1 cellular context compared by ENCODE assay signal in the genomic region with DNA sequence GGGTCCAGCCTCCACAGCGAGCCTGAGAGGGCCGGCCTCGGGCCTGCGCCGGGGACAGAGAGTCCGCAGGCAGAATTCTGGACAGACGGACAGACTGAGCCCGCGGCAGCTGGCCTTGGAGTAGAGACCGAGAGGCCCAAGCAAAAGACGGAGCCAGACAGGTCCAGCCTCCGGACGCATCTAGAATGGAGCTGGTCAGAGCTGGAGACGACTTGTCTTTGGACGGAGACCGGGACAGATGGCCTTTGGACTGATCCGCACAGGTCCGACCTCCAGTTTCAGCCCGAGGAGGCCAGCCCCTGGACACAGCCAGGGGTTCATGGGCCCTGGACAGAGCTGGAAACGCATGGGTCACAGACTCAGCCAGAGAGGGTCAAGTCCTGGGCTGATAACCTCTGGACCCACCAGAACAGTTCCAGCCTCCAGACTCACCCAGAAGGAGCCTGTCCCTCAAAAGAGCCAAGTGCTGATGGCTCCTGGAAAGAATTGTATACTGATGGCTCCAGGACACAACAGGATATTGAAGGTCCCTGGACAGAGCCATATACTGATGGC.
A peak's percentile ranks its signal among the peaks of the same experiment; 100 is the strongest.
TF ChIP-seq lines count a peak whose summit lies in the region.

No MANE protein-coding gene starts in this region.

TF ChIP-seq in HepG2, 621 proteins besides CTCF, POLR2A, EP300 and RAD21 (continued from another document and continues in another):
- TF ChIP-seq, protein P1, sequence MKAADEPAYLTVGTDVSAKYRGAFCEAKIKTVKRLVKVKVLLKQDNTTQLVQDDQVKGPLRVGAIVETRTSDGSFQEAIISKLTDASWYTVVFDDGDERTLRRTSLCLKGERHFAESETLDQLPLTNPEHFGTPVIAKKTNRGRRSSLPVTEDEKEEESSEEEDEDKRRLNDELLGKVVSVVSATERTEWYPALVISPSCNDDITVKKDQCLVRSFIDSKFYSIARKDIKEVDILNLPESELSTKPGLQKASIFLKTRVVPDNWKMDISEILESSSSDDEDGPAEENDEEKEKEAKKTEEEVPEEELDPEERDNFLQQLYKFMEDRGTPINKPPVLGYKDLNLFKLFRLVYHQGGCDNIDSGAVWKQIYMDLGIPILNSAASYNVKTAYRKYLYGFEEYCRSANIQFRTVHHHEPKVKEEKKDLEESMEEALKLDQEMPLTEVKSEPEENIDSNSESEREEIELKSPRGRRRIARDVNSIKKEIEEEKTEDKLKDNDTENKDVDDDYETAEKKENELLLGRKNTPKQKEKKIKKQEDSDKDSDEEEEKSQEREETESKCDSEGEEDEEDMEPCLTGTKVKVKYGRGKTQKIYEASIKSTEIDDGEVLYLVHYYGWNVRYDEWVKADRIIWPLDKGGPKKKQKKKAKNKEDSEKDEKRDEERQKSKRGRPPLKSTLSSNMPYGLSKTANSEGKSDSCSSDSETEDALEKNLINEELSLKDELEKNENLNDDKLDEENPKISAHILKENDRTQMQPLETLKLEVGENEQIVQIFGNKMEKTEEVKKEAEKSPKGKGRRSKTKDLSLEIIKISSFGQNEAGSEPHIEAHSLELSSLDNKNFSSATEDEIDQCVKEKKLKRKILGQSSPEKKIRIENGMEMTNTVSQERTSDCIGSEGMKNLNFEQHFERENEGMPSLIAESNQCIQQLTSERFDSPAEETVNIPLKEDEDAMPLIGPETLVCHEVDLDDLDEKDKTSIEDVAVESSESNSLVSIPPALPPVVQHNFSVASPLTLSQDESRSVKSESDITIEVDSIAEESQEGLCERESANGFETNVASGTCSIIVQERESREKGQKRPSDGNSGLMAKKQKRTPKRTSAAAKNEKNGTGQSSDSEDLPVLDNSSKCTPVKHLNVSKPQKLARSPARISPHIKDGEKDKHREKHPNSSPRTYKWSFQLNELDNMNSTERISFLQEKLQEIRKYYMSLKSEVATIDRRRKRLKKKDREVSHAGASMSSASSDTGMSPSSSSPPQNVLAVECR (CRISPR knock-in tag; IDR thresholded peaks at IDR 0.05; ENCODE audit: borderline replicate concordance) = no peak; the same call in 1 of the 2 replicates
- TF ChIP-seq SMARCC2 (IDR thresholded peaks at IDR 0.05) = no peak
- TF ChIP-seq ATF1 (CRISPR knock-in tag; IDR thresholded peaks at IDR 0.05) = no peak
- TF ChIP-seq SOX13 (IDR thresholded peaks at IDR 0.05) = no peak
- TF ChIP-seq SOX13 (CRISPR knock-in tag; conservative IDR thresholded peaks at IDR 0.05 in 1 of 2, IDR thresholded peaks at IDR 0.05 in 1 of 2) = no peak
- TF ChIP-seq MAFK (conservative IDR thresholded peaks at IDR 0.05 in 1 of 2, IDR thresholded peaks at IDR 0.05 in 1 of 2; ENCODE audit: low read length in 2 of 2) = no peak
- TF ChIP-seq, protein P2, sequence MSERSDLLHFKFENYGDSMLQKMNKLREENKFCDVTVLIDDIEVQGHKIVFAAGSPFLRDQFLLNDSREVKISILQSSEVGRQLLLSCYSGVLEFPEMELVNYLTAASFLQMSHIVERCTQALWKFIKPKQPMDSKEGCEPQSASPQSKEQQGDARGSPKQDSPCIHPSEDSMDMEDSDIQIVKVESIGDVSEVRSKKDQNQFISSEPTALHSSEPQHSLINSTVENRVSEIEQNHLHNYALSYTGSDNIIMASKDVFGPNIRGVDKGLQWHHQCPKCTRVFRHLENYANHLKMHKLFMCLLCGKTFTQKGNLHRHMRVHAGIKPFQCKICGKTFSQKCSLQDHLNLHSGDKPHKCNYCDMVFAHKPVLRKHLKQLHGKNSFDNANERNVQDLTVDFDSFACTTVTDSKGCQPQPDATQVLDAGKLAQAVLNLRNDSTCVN (CRISPR knock-in tag; IDR thresholded peaks at IDR 0.05; ENCODE audit: borderline replicate concordance) = 0 out of 2 replicates have a peak, but pooled peaks have one; percentile 20
- TF ChIP-seq, protein P3, sequence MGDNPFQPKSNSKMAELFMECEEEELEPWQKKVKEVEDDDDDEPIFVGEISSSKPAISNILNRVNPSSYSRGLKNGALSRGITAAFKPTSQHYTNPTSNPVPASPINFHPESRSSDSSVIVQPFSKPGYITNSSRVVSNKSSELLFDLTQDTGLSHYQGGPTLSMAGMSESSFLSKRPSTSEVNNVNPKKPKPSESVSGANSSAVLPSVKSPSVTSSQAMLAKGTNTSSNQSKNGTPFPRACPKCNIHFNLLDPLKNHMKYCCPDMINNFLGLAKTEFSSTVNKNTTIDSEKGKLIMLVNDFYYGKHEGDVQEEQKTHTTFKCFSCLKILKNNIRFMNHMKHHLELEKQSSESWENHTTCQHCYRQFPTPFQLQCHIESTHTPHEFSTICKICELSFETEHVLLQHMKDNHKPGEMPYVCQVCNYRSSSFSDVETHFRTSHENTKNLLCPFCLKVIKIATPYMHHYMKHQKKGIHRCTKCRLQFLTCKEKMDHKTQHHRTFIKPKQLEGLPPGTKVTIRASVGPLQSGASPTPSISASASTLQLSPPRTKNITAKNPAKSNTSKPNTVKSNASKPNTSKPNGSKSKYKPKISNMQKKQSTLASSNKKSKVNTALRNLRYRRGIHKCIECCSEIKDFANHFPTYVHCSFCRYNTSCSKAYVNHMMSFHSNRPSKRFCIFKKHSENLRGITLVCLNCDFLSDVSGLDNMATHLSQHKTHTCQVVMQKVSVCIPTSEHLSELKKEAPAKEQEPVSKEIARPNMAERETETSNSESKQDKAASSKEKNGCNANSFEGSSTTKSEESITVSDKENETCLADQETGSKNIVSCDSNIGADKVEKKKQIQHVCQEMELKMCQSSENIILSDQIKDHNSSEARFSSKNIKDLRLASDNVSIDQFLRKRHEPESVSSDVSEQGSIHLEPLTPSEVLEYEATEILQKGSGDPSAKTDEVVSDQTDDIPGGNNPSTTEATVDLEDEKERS (CRISPR knock-in tag; IDR thresholded peaks at IDR 0.05) = no peak; the same call in 1 of the 2 replicates
- no peak for TF ChIP-seq ZUFSP (CRISPR knock-in tag; IDR thresholded peaks at IDR 0.05; ENCODE audit: borderline replicate concordance)
- TF ChIP-seq ARNT2 (CRISPR knock-in tag; IDR thresholded peaks at IDR 0.05; ENCODE audit: low read depth) = no peak
- TF ChIP-seq HMG20B (CRISPR knock-in tag; conservative IDR thresholded peaks at IDR 0.05) = no peak
- TF ChIP-seq, protein P4, sequence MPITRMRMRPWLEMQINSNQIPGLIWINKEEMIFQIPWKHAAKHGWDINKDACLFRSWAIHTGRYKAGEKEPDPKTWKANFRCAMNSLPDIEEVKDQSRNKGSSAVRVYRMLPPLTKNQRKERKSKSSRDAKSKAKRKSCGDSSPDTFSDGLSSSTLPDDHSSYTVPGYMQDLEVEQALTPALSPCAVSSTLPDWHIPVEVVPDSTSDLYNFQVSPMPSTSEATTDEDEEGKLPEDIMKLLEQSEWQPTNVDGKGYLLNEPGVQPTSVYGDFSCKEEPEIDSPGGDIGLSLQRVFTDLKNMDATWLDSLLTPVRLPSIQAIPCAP (CRISPR knock-in tag; IDR thresholded peaks at IDR 0.05; ENCODE audit: low read depth) = no peak
- TF ChIP-seq ZKSCAN8 (CRISPR knock-in tag; IDR thresholded peaks at IDR 0.05; ENCODE audit: borderline replicate concordance) = no peak
- TF ChIP-seq ETS1 (CRISPR knock-in tag; IDR thresholded peaks at IDR 0.05) = no peak
- TF ChIP-seq REXO4 (CRISPR knock-in tag; IDR thresholded peaks at IDR 0.05; ENCODE audit: borderline replicate concordance) = no peak
- no peak for TF ChIP-seq NCOA2 (CRISPR knock-in tag; IDR thresholded peaks at IDR 0.05)
- no peak for TF ChIP-seq JUNB (CRISPR knock-in tag; IDR thresholded peaks at IDR 0.05; ENCODE audit: borderline replicate concordance)
- TF ChIP-seq MBNL3 (CRISPR knock-in tag; conservative IDR thresholded peaks at IDR 0.05) = no peak
- TF ChIP-seq SRSF9 (IDR thresholded peaks at IDR 0.05; ENCODE audit: borderline replicate concordance, insufficient read depth, low read depth, low read length, poor library complexity, severe bottlenecking) = no peak
- TF ChIP-seq, protein P5, sequence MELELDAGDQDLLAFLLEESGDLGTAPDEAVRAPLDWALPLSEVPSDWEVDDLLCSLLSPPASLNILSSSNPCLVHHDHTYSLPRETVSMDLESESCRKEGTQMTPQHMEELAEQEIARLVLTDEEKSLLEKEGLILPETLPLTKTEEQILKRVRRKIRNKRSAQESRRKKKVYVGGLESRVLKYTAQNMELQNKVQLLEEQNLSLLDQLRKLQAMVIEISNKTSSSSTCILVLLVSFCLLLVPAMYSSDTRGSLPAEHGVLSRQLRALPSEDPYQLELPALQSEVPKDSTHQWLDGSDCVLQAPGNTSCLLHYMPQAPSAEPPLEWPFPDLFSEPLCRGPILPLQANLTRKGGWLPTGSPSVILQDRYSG (CRISPR knock-in tag; IDR thresholded peaks at IDR 0.05) = no peak
- no peak for TF ChIP-seq HNRNPK (IDR thresholded peaks at IDR 0.05; ENCODE audit: low read depth, low read length, poor library complexity, severe bottlenecking)
- TF ChIP-seq, protein P6, sequence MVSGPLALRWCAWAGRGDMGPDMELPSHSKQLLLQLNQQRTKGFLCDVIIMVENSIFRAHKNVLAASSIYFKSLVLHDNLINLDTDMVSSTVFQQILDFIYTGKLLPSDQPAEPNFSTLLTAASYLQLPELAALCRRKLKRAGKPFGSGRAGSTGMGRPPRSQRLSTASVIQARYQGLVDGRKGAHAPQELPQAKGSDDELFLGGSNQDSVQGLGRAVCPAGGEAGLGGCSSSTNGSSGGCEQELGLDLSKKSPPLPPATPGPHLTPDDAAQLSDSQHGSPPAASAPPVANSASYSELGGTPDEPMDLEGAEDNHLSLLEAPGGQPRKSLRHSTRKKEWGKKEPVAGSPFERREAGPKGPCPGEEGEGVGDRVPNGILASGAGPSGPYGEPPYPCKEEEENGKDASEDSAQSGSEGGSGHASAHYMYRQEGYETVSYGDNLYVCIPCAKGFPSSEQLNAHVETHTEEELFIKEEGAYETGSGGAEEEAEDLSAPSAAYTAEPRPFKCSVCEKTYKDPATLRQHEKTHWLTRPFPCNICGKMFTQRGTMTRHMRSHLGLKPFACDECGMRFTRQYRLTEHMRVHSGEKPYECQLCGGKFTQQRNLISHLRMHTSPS (CRISPR knock-in tag; IDR thresholded peaks at IDR 0.05; ENCODE audit: low read depth) = no peak
- no peak for TF ChIP-seq TBX3 (IDR thresholded peaks at IDR 0.05; ENCODE audit: borderline replicate concordance)
- TF ChIP-seq TBX2 (CRISPR knock-in tag; IDR thresholded peaks at IDR 0.05; ENCODE audit: borderline replicate concordance) = no peak
- TF ChIP-seq PRDM15 (CRISPR knock-in tag; IDR thresholded peaks at IDR 0.05) = no peak
- no peak for TF ChIP-seq ZNF337 (CRISPR knock-in tag; IDR thresholded peaks at IDR 0.05; ENCODE audit: borderline replicate concordance, low read depth)
- no peak for TF ChIP-seq BATF2 (CRISPR knock-in tag; IDR thresholded peaks at IDR 0.05)
- no peak for TF ChIP-seq ZNF496 (CRISPR knock-in tag; IDR thresholded peaks at IDR 0.05; ENCODE audit: insufficient replicate concordance)
- no peak for TF ChIP-seq KLF13 (CRISPR knock-in tag; IDR thresholded peaks at IDR 0.05)
- TF ChIP-seq ELF3 (CRISPR knock-in tag; IDR thresholded peaks at IDR 0.05) = no peak
- peak; percentile 20; the same call in 1 of the 2 replicates for TF ChIP-seq ZNF564 (CRISPR knock-in tag; IDR thresholded peaks at IDR 0.05)
